ENCODE assay signal across 8 cellular contexts in the genomic region with DNA sequence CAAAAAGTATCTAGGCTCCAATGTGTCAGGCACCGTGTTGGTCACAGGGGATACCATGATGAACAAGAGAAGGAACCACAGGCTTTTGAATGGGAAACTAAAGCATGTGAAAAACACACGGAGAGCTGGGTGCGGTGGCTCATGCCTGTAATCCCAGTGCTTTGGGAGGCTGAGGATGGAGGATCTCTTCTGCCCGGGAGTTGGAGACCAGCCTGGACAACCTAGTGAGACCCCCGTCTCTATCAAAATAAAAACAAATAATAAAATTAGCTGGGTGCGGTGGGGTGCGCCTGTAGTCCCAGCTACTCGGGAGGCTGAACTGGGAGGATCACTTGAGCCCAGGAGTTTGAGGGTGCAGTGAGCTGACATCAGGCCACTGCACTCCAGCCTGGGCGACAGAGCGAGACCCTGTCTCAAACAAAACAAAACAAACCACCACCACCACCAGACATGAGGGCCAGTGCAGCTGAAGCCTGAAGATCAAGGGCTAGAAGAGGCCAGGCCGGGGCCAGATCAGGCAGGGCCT. TPM values are rescaled to one million over a fixed set of nuclear protein-coding genes. Genes with fewer than 3 reads are reported as not detected.
DNase-seq lines count a peak whose midpoint lies in the region; ATAC-seq and TF ChIP-seq lines count a peak whose summit lies in the region.

No MANE protein-coding gene starts in this region.

- H3K27me3 Mint-ChIP-seq in activated naive CD4-positive, alpha-beta T cell treated with anti-CD3 and anti-CD28 coated beads, Interleukin-2, amount 10 ng/mL, durations not matched to agents 7 days and 5 days = peaks cover 27% of the 10 kb centered on the region

- H3K9me3 ChIP-seq in right lobe of liver (no peaks in the 10 kb centered on the region), upper lobe of left lung (no peaks in the 10 kb centered on the region)

- CTCF ChIA-PET in activated naive CD4-positive, alpha-beta T cell treated with anti-CD3 and anti-CD28 coated beads, Interleukin-2, amount 10 ng/mL, durations not matched to agents 7 days and 5 days (lab: Charles Lee) = interaction anchor here (0.6 kb wide), 1 partner anchor 13 kb away, joined by 3 read pairs; no protein-coding TSS in a partner anchor

- intact Hi-C loops in right lobe of liver (cut with DNase I) = no loop called here

- DNase-seq in activated naive CD4-positive, alpha-beta T cell treated with anti-CD3 and anti-CD28 coated beads, Interleukin-2, amount 10 ng/mL, durations not matched to agents 7 days and 5 days = no peak
- DNase-seq in activated naive CD4-positive, alpha-beta T cell treated with anti-CD3 and anti-CD28 coated beads, Interleukin-2, amount 50 U/mL, for 16 hours = no peak
- DNase-seq in right lobe of liver (no peak), upper lobe of left lung (no peak), HuH-7.5 (ENCODE audit: low spot score) (no peak)
- DNase-seq in activated CD4-positive, alpha-beta T cell treated with anti-CD3 and anti-CD28 coated beads for 48 hours = no peak

- no peaks in the 10 kb centered on the region for H3K9me3 Mint-ChIP-seq in activated naive CD4-positive, alpha-beta T cell treated with anti-CD3 and anti-CD28 coated beads, Interleukin-2, amount 10 ng/mL, durations not matched to agents 7 days and 5 days

- H3K27ac Mint-ChIP-seq in activated naive CD4-positive, alpha-beta T cell treated with anti-CD3 and anti-CD28 coated beads, Interleukin-2, amount 10 ng/mL, durations not matched to agents 7 days and 5 days = peak overlapping the region; percentile 88

- no peak for ATAC-seq in right lobe of liver
- ATAC-seq in upper lobe of left lung (ENCODE audit: low FRiP score in 2 of 2) = no peak
- ATAC-seq in HG03097 (IDR thresholded peaks at IDR 0.05; ENCODE audit: low FRiP score, unreplicated experiment) = no peak

- H3K27me3 ChIP-seq in right lobe of liver (no peaks in the 10 kb centered on the region), upper lobe of left lung (no peaks in the 10 kb centered on the region)

- 65% methylated on average over 8 of the region's 11 CpGs for WGBS in right lobe of liver (ENCODE audit: insufficient coverage, low coverage, low lambda C conversion rate, missing lambda C conversion rate)
- 78 to 87% methylated on average over 9 to 11 of the region's 11 CpGs for WGBS in upper lobe of left lung, 2 donors

- no peak for TF ChIP-seq EP300 in upper lobe of left lung (IDR thresholded peaks at IDR 0.05)

- peaks cover 32% of the 10 kb centered on the region for H3K4me1 Mint-ChIP-seq in activated naive CD4-positive, alpha-beta T cell treated with anti-CD3 and anti-CD28 coated beads, Interleukin-2, amount 10 ng/mL, durations not matched to agents 7 days and 5 days

- H3K27ac ChIP-seq in angular gyrus (ENCODE audit: low read depth, low read length) = peak overlapping the region; percentile 87
- peak overlapping the region; percentile 60 to 81 (median 72) for H3K27ac ChIP-seq in right lobe of liver
- H3K27ac ChIP-seq in upper lobe of left lung = peak overlapping the region; percentile 79 to 90 (median 84)

- H3K36me3 ChIP-seq in right lobe of liver (peaks cover 0 to 29% (median 9%) of the 10 kb centered on the region in 4 donors), upper lobe of left lung (peaks cover 23 to 27% (median 26%) of the 10 kb centered on the region in 4 donors)

- no peak for TF ChIP-seq POLR2A in right lobe of liver (IDR thresholded peaks at IDR 0.05)
- no peak for TF ChIP-seq POLR2A in upper lobe of left lung (IDR thresholded peaks at IDR 0.05)

- H3K36me3 Mint-ChIP-seq in activated naive CD4-positive, alpha-beta T cell treated with anti-CD3 and anti-CD28 coated beads, Interleukin-2, amount 10 ng/mL, durations not matched to agents 7 days and 5 days = peaks cover 36% of the 10 kb centered on the region

- H3K4me3 Mint-ChIP-seq in activated naive CD4-positive, alpha-beta T cell treated with anti-CD3 and anti-CD28 coated beads, Interleukin-2, amount 10 ng/mL, durations not matched to agents 7 days and 5 days = peak overlapping the region; percentile 84

- H3K4me1 ChIP-seq in right lobe of liver (peaks cover 0 to 8% (median 3%) of the 10 kb centered on the region in 4 donors), upper lobe of left lung (peaks cover 12 to 21% (median 15%) of the 10 kb centered on the region in 4 donors)

- H3K4me3 ChIP-seq in right lobe of liver (peak overlapping the region; percentile 74 to 98 (median 97)), upper lobe of left lung (peak overlapping the region; percentile 68 to 92 (median 88))

- TF ChIP-seq CTCF in right lobe of liver (IDR thresholded peaks at IDR 0.05) (no peak), upper lobe of left lung (IDR thresholded peaks at IDR 0.05) (no peak)

RNA-seq across cellular contexts. Expression of a gene that starts 0.6 kb away (rescaled TPM):
- total RNA-seq in right lobe of liver (10 to 100 TPM; 28.3 to 49.7 (median 42.7) TPM), upper lobe of left lung (100 to 1,000 TPM in 1 of 6 donors, 10 to 100 TPM in 5; 23.4 to 217 (median 53.9) TPM)

RNA-seq across cellular contexts. Expression of a gene that starts 6.6 kb away (rescaled TPM):
- 10 to 100 TPM in 5 of 6 experiments, 1 to 10 TPM in 1; 9.7 to 18.8 (median 14.0) TPM for total RNA-seq in right lobe of liver
- 10 to 100 TPM; 18.4 to 50.3 (median 22.8) TPM for total RNA-seq in upper lobe of left lung

RNA-seq across cellular contexts. Expression of a gene that starts 13.0 kb away (rescaled TPM):
- total RNA-seq in right lobe of liver = 10 to 100 TPM; 12.6 to 25.9 (median 20.8) TPM
- 10 to 100 TPM; 29.3 to 78.6 (median 44.1) TPM for total RNA-seq in upper lobe of left lung

RNA-seq across cellular contexts. Expression of a gene that starts 13.3 kb away (rescaled TPM):
- total RNA-seq in right lobe of liver (1 to 10 TPM; 2.7 to 7.3 (median 4.3) TPM), upper lobe of left lung (100 to 1,000 TPM in 1 of 6 donors, 10 to 100 TPM in 5; 17.3 to 142 (median 19.4) TPM)

RNA-seq across cellular contexts. Expression of a gene that starts 31.0 kb away (rescaled TPM):
- 10 to 100 TPM; 11.1 to 27.2 (median 15.8) TPM for total RNA-seq in right lobe of liver
- total RNA-seq in upper lobe of left lung = 10 to 100 TPM; 33.4 to 76.5 (median 53.0) TPM
